In genomic region chrX:155577682-155578081, GRCh38 we compare ENCODE assay signal across 14 cellular contexts. TPM values are rescaled to one million over a fixed set of nuclear protein-coding genes. Genes with fewer than 3 reads are reported as not detected.
DNase-seq lines count a peak whose midpoint lies in the region; ATAC-seq and TF ChIP-seq lines count a peak whose summit lies in the region.
"Had no signal": no experiment of that assay in that cellular context is flagged by ENCODE, and none has a peak within 500 bp of the region (broad histone marks: within the 10 kb centered on the region; RNA-seq: fewer than 3 reads in every experiment).

No MANE protein-coding gene starts in this region.

- H3K4me1 ChIP-seq in naive thymus-derived CD4-positive, alpha-beta T cell (ENCODE audit: control insufficient read depth in 2 of 2, insufficient read depth in 2 of 2, low read length in 2 of 2) = no peaks in the 10 kb centered on the region
- H3K4me1 ChIP-seq: upper lobe of left lung had no signal

- H3K9me3 ChIP-seq in naive thymus-derived CD4-positive, alpha-beta T cell (ENCODE audit: control insufficient read depth in 2 of 3, low read length in 3 of 3) = no peaks in the 10 kb centered on the region
- H3K9me3 ChIP-seq: upper lobe of left lung had no signal

- peaks cover 35% of the 10 kb centered on the region for H3K36me3 Mint-ChIP-seq in activated T-cell treated with anti-CD3 and anti-CD28 coated beads, Interleukin-2, amount 50 U/mL, for 24 hours (ENCODE audit: low read depth)
- no peaks in the 10 kb centered on the region for H3K36me3 Mint-ChIP-seq in WTC11
- peaks cover 0 to 32% (median 29%) of the 10 kb centered on the region in 5 donors for H3K36me3 Mint-ChIP-seq in naive thymus-derived CD4-positive, alpha-beta T cell

- DNase-seq in activated T-cell treated with anti-CD3 and anti-CD28 coated beads, Interleukin-2, amount 50 U/mL, for 24 hours = peak; percentile 24
- DNase-seq in activated T-cell treated with anti-CD3 and anti-CD28 coated beads for 4 hours (no peak), HEK293T (ENCODE audit: extremely low spot score) (no peak), WTC11 (ENCODE audit: low spot score) (peak; percentile 11), activated gamma-delta T cell (lab: John Stamatoyannopoulos, UW) (no peak), medulla oblongata (ENCODE audit: extremely low spot score) (no peak), ecto neural progenitor cell (ENCODE audit: low spot score) (no peak)
- peak in 1 of 9 donors; percentile 11 for DNase-seq in naive thymus-derived CD4-positive, alpha-beta T cell
- DNase-seq: brain microvascular endothelial cell, Calu3, foreskin melanocyte had no signal

- H3K27me3 ChIP-seq in naive thymus-derived CD4-positive, alpha-beta T cell (ENCODE audit: control insufficient read depth in 2 of 2, insufficient read depth in 2 of 2, low read length in 2 of 2) = no peaks in the 10 kb centered on the region
- H3K27me3 ChIP-seq: brain microvascular endothelial cell, upper lobe of left lung had no signal

- no peak for TF ChIP-seq CTCF in WTC11 (IDR thresholded peaks at IDR 0.05)

- H3K4me3 ChIP-seq in naive thymus-derived CD4-positive, alpha-beta T cell (ENCODE audit: low read length) = no peak overlapping the region
- H3K4me3 ChIP-seq: upper lobe of left lung had no signal

- H3K27ac Mint-ChIP-seq in activated T-cell treated with anti-CD3 and anti-CD28 coated beads, Interleukin-2, amount 50 U/mL, for 24 hours = no peak overlapping the region
- no peak overlapping the region for H3K27ac Mint-ChIP-seq in WTC11
- no peak overlapping the region for H3K27ac Mint-ChIP-seq in naive thymus-derived CD4-positive, alpha-beta T cell
- H3K27ac Mint-ChIP-seq: progenitor cell of endocrine pancreas had no signal

- ATAC-seq in WTC11 = peak; percentile 74
- peak; percentile 41 for ATAC-seq in naive thymus-derived CD4-positive, alpha-beta T cell
- ATAC-seq: SK-N-SH treated with all-trans-retinoic acid at 6 μM for 48 hours had no signal

- no peak overlapping the region for H3K4me3 Mint-ChIP-seq in activated T-cell treated with anti-CD3 and anti-CD28 coated beads, Interleukin-2, amount 50 U/mL, for 24 hours
- no peak overlapping the region for H3K4me3 Mint-ChIP-seq in WTC11
- H3K4me3 Mint-ChIP-seq in naive thymus-derived CD4-positive, alpha-beta T cell = peak overlapping the region in 1 of 10 donors; percentile 15

- no peaks in the 10 kb centered on the region for H3K27me3 Mint-ChIP-seq in activated T-cell treated with anti-CD3 and anti-CD28 coated beads, Interleukin-2, amount 50 U/mL, for 24 hours
- no peaks in the 10 kb centered on the region for H3K27me3 Mint-ChIP-seq in WTC11 (ENCODE audit: low read depth)
- H3K27me3 Mint-ChIP-seq in naive thymus-derived CD4-positive, alpha-beta T cell = no peaks in the 10 kb centered on the region
- H3K27me3 Mint-ChIP-seq: progenitor cell of endocrine pancreas had no signal

- no peaks in the 10 kb centered on the region for H3K36me3 ChIP-seq in naive thymus-derived CD4-positive, alpha-beta T cell (ENCODE audit: control insufficient read depth in 2 of 3, insufficient read depth in 3 of 3, low read length in 3 of 3)
- H3K36me3 ChIP-seq: brain microvascular endothelial cell, upper lobe of left lung had no signal

- H3K4me1 Mint-ChIP-seq in activated T-cell treated with anti-CD3 and anti-CD28 coated beads, Interleukin-2, amount 50 U/mL, for 24 hours (ENCODE audit: low read depth) = peaks cover 7% of the 10 kb centered on the region
- H3K4me1 Mint-ChIP-seq in WTC11 = peaks cover 5% of the 10 kb centered on the region; the same call in 1 of the 2 replicates
- peaks cover 4 to 40% (median 19%) of the 10 kb centered on the region in 7 donors for H3K4me1 Mint-ChIP-seq in naive thymus-derived CD4-positive, alpha-beta T cell

- POLR2A ChIA-PET in HEK293T (lab: Yijun Ruan, JAX) (no interaction called here), WTC11 (lab: Charles Lee) (no interaction called here)
- POLR2A ChIA-PET in naive thymus-derived CD4-positive, alpha-beta T cell (lab: Charles Lee) = no interaction called here

- peaks cover 12% of the 10 kb centered on the region for H3K9me3 Mint-ChIP-seq in activated T-cell treated with anti-CD3 and anti-CD28 coated beads, Interleukin-2, amount 50 U/mL, for 24 hours
- H3K9me3 Mint-ChIP-seq in WTC11 = peaks cover 6% of the 10 kb centered on the region; the same call in 1 of the 2 replicates
- H3K9me3 Mint-ChIP-seq in naive thymus-derived CD4-positive, alpha-beta T cell = peaks cover 0 to 28% (median 8%) of the 10 kb centered on the region in 11 donors

- CTCF ChIA-PET in HEK293T (lab: Yijun Ruan, JAX) (no interaction called here), WTC11 (lab: Charles Lee) (interaction anchor here (0.7 kb wide), 1 partner anchor 84 kb away, joined by 3 read pairs; no protein-coding TSS in a partner anchor)
- CTCF ChIA-PET in naive thymus-derived CD4-positive, alpha-beta T cell (lab: Charles Lee) = interaction anchor here (0.6 kb wide), 1 partner anchor 669 kb away, joined by 4 read pairs; no protein-coding TSS in a partner anchor

- intact Hi-C loops in naive thymus-derived CD4-positive, alpha-beta T cell (cut with micrococcal nuclease) = no loop called here

- no peak overlapping the region for H3K27ac ChIP-seq in naive thymus-derived CD4-positive, alpha-beta T cell (ENCODE audit: low read depth, low read length)
- H3K27ac ChIP-seq: brain microvascular endothelial cell, upper lobe of left lung had no signal

TF ChIP-seq in HEK293T, 16 proteins besides CTCF, POLR2A, EP300 and RAD21:
- TF ChIP-seq ELF4 (IDR thresholded peaks at IDR 0.05) (0 out of 2 replicates have a peak, but pooled peaks have one; percentile 18), NFRKB (IDR thresholded peaks at IDR 0.05) (no peak), BHLHE40 (IDR thresholded peaks at IDR 0.05; ENCODE audit: borderline replicate concordance) (no peak)
TF ChIP-seq in HEK293T: peak in this region for 1.

TF ChIP-seq in WTC11, 78 proteins besides CTCF, POLR2A, EP300 and RAD21:
- TF ChIP-seq MYBL2 (CRISPR knock-in tag; IDR thresholded peaks at IDR 0.05) (no peak), ZNF416 (CRISPR knock-in tag; IDR thresholded peaks at IDR 0.05) (no peak), SMAD4 (CRISPR knock-in tag; IDR thresholded peaks at IDR 0.05) (no peak), CREM (CRISPR knock-in tag; IDR thresholded peaks at IDR 0.05) (no peak), NR2C2 (CRISPR knock-in tag; IDR thresholded peaks at IDR 0.05) (no peak), JUN (CRISPR knock-in tag; IDR thresholded peaks at IDR 0.05) (no peak), TEAD1 (CRISPR knock-in tag; IDR thresholded peaks at IDR 0.05) (no peak)

RNA-seq across cellular contexts. Expression of gene SPRY3, which starts 34.7 kb away (rescaled TPM):
- 2.6 to 3.6 TPM (median 3.3 TPM) in 3 replicates for total RNA-seq in WTC11 (2021)
- total RNA-seq in naive thymus-derived CD4-positive, alpha-beta T cell = 1 to 10 TPM in 4 of 5 experiments, under 1 TPM in 1; 0.58 to 1.1 (median 1.1) TPM
- polyA plus RNA-seq in naive thymus-derived CD4-positive, alpha-beta T cell = under 1 TPM; 0.05 to 0.08 TPM

RNA-seq across cellular contexts. Expression of gene TMLHE, which starts 35.1 kb away (rescaled TPM):
- 10.8 to 13.8 TPM (median 11.2 TPM) in 3 replicates for total RNA-seq in WTC11 (2021)
- 10 to 100 TPM; 11.8 to 17.7 (median 14.6) TPM for total RNA-seq in naive thymus-derived CD4-positive, alpha-beta T cell
- polyA plus RNA-seq in naive thymus-derived CD4-positive, alpha-beta T cell = 10 to 100 TPM; 12.9 to 14.0 TPM

Comparison
In these comparisons a context has a peak if more than half of its experiments do, and no peak if none do; other contexts are left out.
1. DNase-seq: peak in activated T-cell treated with anti-CD3 and anti-CD28 coated beads, Interleukin-2, amount 50 U/mL, for 24 hours (single experiment) and WTC11 (single experiment); none in activated T-cell treated with anti-CD3 and anti-CD28 coated beads for 4 hours (single experiment), HEK293T (single experiment), activated gamma-delta T cell (single experiment), medulla oblongata (single experiment) and ecto neural progenitor cell (single experiment).